ENCODE assay signal across 7 cellular contexts in the genomic region with DNA sequence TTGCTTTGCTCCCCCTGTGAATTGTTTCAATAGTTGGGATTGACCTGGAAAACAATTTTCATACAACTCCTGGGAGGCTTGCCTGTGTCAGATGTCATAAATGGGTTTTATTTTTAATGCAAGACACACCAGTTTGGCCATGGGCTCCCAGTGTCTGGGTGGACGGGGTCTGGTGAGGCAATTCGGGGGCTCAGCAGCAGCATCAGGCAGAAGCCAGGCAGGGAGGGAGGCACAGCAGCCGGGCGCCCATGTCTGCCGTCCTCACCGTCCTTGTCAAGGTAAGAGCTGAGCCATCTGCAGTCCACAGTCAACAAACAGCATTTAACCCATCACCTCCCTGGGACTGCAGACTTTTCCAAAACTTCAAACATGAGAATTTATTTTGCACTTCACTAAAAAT.
DNase-seq lines count a peak whose midpoint lies in the region; ATAC-seq, FAIRE-seq and TF ChIP-seq lines count a peak whose summit lies in the region.
"Not testable (repeated sequence)": the region's sequence is repeated elsewhere in the genome, so short reads cannot be mapped to it uniquely, and the experiment has no call there.

No MANE protein-coding gene starts in this region.

- not testable (repeated sequence) for H3K9me3 ChIP-seq in HepG2 (ENCODE audit: low read length); uterus

- H3K79me2 ChIP-seq in HepG2 (ENCODE audit: insufficient read depth, low read length) = not testable (repeated sequence)

- H4K20me1 ChIP-seq in HepG2 (ENCODE audit: insufficient read depth, low read length) = not testable (repeated sequence)

- H3K27me3 Mint-ChIP-seq in central memory CD8-positive, alpha-beta T cell; neural crest cell (ENCODE audit: low read depth): not testable (repeated sequence)

- not testable (repeated sequence) for H3K9ac ChIP-seq in HepG2 (ENCODE audit: insufficient read depth, low read depth, low read length)

- H3K36me3 ChIP-seq in HepG2 (replicated peaks in 1 of 2; ENCODE audit: control insufficient read depth in 1 of 2, insufficient read depth in 2 of 2, low read length in 2 of 2); uterus: not testable (repeated sequence)

- H3K9me3 Mint-ChIP-seq in central memory CD8-positive, alpha-beta T cell; neural crest cell: not testable (repeated sequence)

- CTCF ChIA-PET in HepG2 (lab: Yijun Ruan, JAX; ENCODE audit: low intra/inter-chr PET ratio, low total read pairs) = not testable (repeated sequence)

- intact Hi-C loops in HepG2 (cut with micrococcal nuclease; ENCODE audit: unreplicated experiment); uterus (cut with DNase I; ENCODE audit: low total_unique reads): not testable (repeated sequence)

- H3K4me3 ChIP-seq in fibroblast of the aortic adventitia (ENCODE audit: low read depth, low read length); HepG2 (replicated peaks in 1 of 3; ENCODE audit: insufficient read depth in 1 of 3, low read depth in 2 of 3, low read length in 3 of 3); uterus: not testable (repeated sequence)

- not testable (repeated sequence) for H3K27ac ChIP-seq in HepG2 (ENCODE audit: extremely low read length, insufficient read depth, low read length)
- H3K27ac ChIP-seq in uterus = peak overlapping the region; percentile 62 to 68

- POLR2A ChIA-PET in HepG2 (lab: Yijun Ruan, JAX) = not testable (repeated sequence)

- peak overlapping the region; percentile 29 for H3K27ac Mint-ChIP-seq in central memory CD8-positive, alpha-beta T cell (ENCODE audit: low read depth)
- peak overlapping the region; percentile 35 for H3K27ac Mint-ChIP-seq in neural crest cell (ENCODE audit: unreplicated experiment)

- TF ChIP-seq POLR2A in HepG2 (IDR thresholded peaks at IDR 0.05; ENCODE audit: insufficient read depth in 1 of 2, low read depth in 2 of 2, low read length in 2 of 2); uterus (IDR thresholded peaks at IDR 0.05): not testable (repeated sequence)

- not testable (repeated sequence) for H3K4me1 Mint-ChIP-seq in central memory CD8-positive, alpha-beta T cell; neural crest cell

- H3K4me2 ChIP-seq in HepG2 (ENCODE audit: low read depth, low read length) = not testable (repeated sequence)

- TF ChIP-seq RAD21 in HepG2 (CRISPR knock-in tag; IDR thresholded peaks at IDR 0.05) = not testable (repeated sequence)

- 4% methylated on average over 4 of the region's 6 CpGs for WGBS in HepG2 (ENCODE audit: low lambda C conversion rate)

- not testable (repeated sequence) for FAIRE-seq in HepG2 (lab: Jason Lieb, UNC)

- TF ChIP-seq EP300 in HepG2 (IDR thresholded peaks at IDR 0.05; ENCODE audit: low read depth in 2 of 2, low read length in 2 of 2); HepG2 (CRISPR knock-in tag; IDR thresholded peaks at IDR 0.05; ENCODE audit: borderline replicate concordance): not testable (repeated sequence)

- not testable (repeated sequence) for ATAC-seq in central memory CD8-positive, alpha-beta T cell (replicated peaks; ENCODE audit: extremely low read depth, poor library complexity, severe bottlenecking); HepG2

- H3K27me3 ChIP-seq in HepG2 (ENCODE audit: control insufficient read depth in 1 of 2, insufficient read depth in 2 of 2, low read length in 2 of 2) = peaks cover 5 to 32% of the 10 kb centered on the region in 2 experiments
- not testable (repeated sequence) for H3K27me3 ChIP-seq in uterus

- not testable (repeated sequence) for TF ChIP-seq CTCF in fibroblast of the aortic adventitia (IDR thresholded peaks at IDR 0.05; ENCODE audit: insufficient read depth, low read length); HepG2 (CRISPR knock-in tag; IDR thresholded peaks at IDR 0.05); neural crest cell (conservative IDR thresholded peaks at IDR 0.05); uterus (IDR thresholded peaks at IDR 0.05)

- not testable (repeated sequence) for H3K36me3 Mint-ChIP-seq in central memory CD8-positive, alpha-beta T cell (ENCODE audit: insufficient read depth); neural crest cell (ENCODE audit: low read depth)

- DNase-seq in NCI-H1694 treated with DMSO at 0.1 percent for 48 hours (lab: John Stamatoyannopoulos, UW) (peak; percentile 2), SK-N-DZ (ENCODE audit: low spot score) (peak; percentile 25), fibroblast of the aortic adventitia (ENCODE audit: low read depth) (peak; percentile 25)
- DNase-seq in central memory CD8-positive, alpha-beta T cell (ENCODE audit: low spot score in 2 of 2); HepG2 (ENCODE audit: low spot score); neural crest cell (ENCODE audit: low read depth, low spot score); uterus: not testable (repeated sequence)

- H3K4me1 ChIP-seq in HepG2 (ENCODE audit: insufficient read depth, low read length) = peaks cover 61% of the 10 kb centered on the region
- not testable (repeated sequence) for H3K4me1 ChIP-seq in uterus

- H2AFZ ChIP-seq in HepG2 (ENCODE audit: low read length) = not testable (repeated sequence)

- not testable (repeated sequence) for BruUV-seq in HepG2 (replicated peaks; lab: Mats Ljungman, UMichigan)

- in situ Hi-C loops in HepG2 (cut with HindIII; ENCODE audit: extremely low pct_ligation_motif_present, low pct_unique_long_range_greater_than_20kb) = loop anchor here (10.0 kb wide), 1 partner anchor 141 kb away; no protein-coding TSS in a partner anchor

- H3K4me3 Mint-ChIP-seq in central memory CD8-positive, alpha-beta T cell; neural crest cell: not testable (repeated sequence)

TF ChIP-seq in HepG2, 621 proteins besides CTCF, POLR2A, EP300 and RAD21:
- not testable (repeated sequence) for TF ChIP-seq FOXA1 (IDR thresholded peaks at IDR 0.05)
- TF ChIP-seq FOXA1 (CRISPR knock-in tag; IDR thresholded peaks at IDR 0.05) = 0 out of 2 replicates have a peak, but pooled peaks have one; percentile 23
- peak; percentile 89 for TF ChIP-seq ZNF652 (CRISPR knock-in tag; IDR thresholded peaks at IDR 0.05; ENCODE audit: borderline replicate concordance, low read depth)
- peak; percentile 12; the same call in 1 of the 2 replicates for TF ChIP-seq TBX2 (CRISPR knock-in tag; IDR thresholded peaks at IDR 0.05; ENCODE audit: borderline replicate concordance)
